In genomic region chr17:81833160-81833920, GRCh38 we compare ENCODE assay signal across 8 cellular contexts. TPM values are rescaled to one million over a fixed set of nuclear protein-coding genes. Genes with fewer than 3 reads are reported as not detected.
DNase-seq lines count a peak whose midpoint lies in the region; ATAC-seq and TF ChIP-seq lines count a peak whose summit lies in the region.

Gene MCRIP1, minus strand, starts transcription at chr17:81833291. Its CDS starts 8,785 bp downstream, at chr17:81824506.

- H3K27ac ChIP-seq in SU-DHL-6 (ENCODE audit: low read depth, low read length), result peak within 1 kb of the TSS; percentile 65
- H3K27ac ChIP-seq in ovary, result peak within 1 kb of the TSS; percentile 16 to 55
- peak within 1 kb of the TSS; percentile 96 for H3K27ac ChIP-seq in thymus (ENCODE audit: low read depth)

- H3K27me3 Mint-ChIP-seq in activated naive CD8-positive, alpha-beta T cell treated with anti-CD3 and anti-CD28 coated beads, Interleukin-2, amount 10 ng/mL, durations not matched to agents 7 days and 5 days, result no peaks in the 10 kb centered on the region

- peak within 1 kb of the TSS; percentile 98 for H3K4me3 Mint-ChIP-seq in activated naive CD8-positive, alpha-beta T cell treated with anti-CD3 and anti-CD28 coated beads, Interleukin-2, amount 10 ng/mL, durations not matched to agents 7 days and 5 days

- peak; percentile 93 for TF ChIP-seq POLR2A in ovary (IDR thresholded peaks at IDR 0.05)

- TF ChIP-seq EP300 in ovary (IDR thresholded peaks at IDR 0.05), result peak; percentile 17

- H3F3A ChIP-seq in SU-DHL-6 (ENCODE audit: insufficient read depth), result no peaks in the 10 kb centered on the region

- peaks cover 16% of the 10 kb centered on the region for H3K4me1 ChIP-seq in ovary (ENCODE audit: insufficient read depth)
- peaks cover 14% of the 10 kb centered on the region for H3K4me1 ChIP-seq in thymus (ENCODE audit: control insufficient read depth, insufficient read depth, low read length)

- ATAC-seq in HG02623 (IDR thresholded peaks at IDR 0.05; ENCODE audit: unreplicated experiment) (peak; percentile 76), Right ventricle myocardium inferior (peak; percentile 92)
- ATAC-seq in activated naive CD8-positive, alpha-beta T cell treated with anti-CD3 and anti-CD28 coated beads, Interleukin-2, amount 10 ng/mL, durations not matched to agents 7 days and 5 days (ENCODE audit: low read depth), result peak; percentile 76

- intact Hi-C loops in Right ventricle myocardium inferior (cut with DNase I) (loop anchor here (1.0 kb wide), 1 partner anchor 27 kb away; the partner anchor contains the start of gene P4HB), ovary (cut with DNase I) (no loop called here)

- WGBS in ovary, 3 donors, result 1 to 2% (median 1%) methylated on average over 38 to 71 of the region's 76 CpGs
- WGBS in thymus, result 4% methylated on average over 76 of the region's 76 CpGs

- no peaks in the 10 kb centered on the region for H3K9me3 Mint-ChIP-seq in activated naive CD8-positive, alpha-beta T cell treated with anti-CD3 and anti-CD28 coated beads, Interleukin-2, amount 10 ng/mL, durations not matched to agents 7 days and 5 days

- DNase-seq in GM06990 (ENCODE audit: extremely low read depth, insufficient read length), result peak; percentile 95
- peak; percentile 92 to 97 (median 94) for DNase-seq in NCI-H1417 (lab: John Stamatoyannopoulos, UW)
- DNase-seq in activated naive CD8-positive, alpha-beta T cell treated with anti-CD3 and anti-CD28 coated beads, Interleukin-2, amount 10 ng/mL, durations not matched to agents 7 days and 5 days, result peak; percentile 98
- DNase-seq in Right ventricle myocardium inferior (ENCODE audit: missing footprints), result peak; percentile 99
- DNase-seq in ovary, result peak; percentile 94 to 97 (median 96)

- H3K4me1 Mint-ChIP-seq in activated naive CD8-positive, alpha-beta T cell treated with anti-CD3 and anti-CD28 coated beads, Interleukin-2, amount 10 ng/mL, durations not matched to agents 7 days and 5 days, result peaks cover 20% of the 10 kb centered on the region

- no peaks in the 10 kb centered on the region for H3K27me3 ChIP-seq in GM06990 (replicated peaks; ENCODE audit: control insufficient read depth, insufficient read depth, low read length)
- no peaks in the 10 kb centered on the region for H3K27me3 ChIP-seq in SU-DHL-6 (ENCODE audit: low read length)
- no peaks in the 10 kb centered on the region for H3K27me3 ChIP-seq in ovary
- H3K27me3 ChIP-seq in thymus (ENCODE audit: control insufficient read depth, insufficient read depth), result no peaks in the 10 kb centered on the region

- no peaks in the 10 kb centered on the region for H3K79me2 ChIP-seq in SU-DHL-6 (ENCODE audit: insufficient read depth, low read length)

- no peaks in the 10 kb centered on the region for H4K20me1 ChIP-seq in SU-DHL-6 (ENCODE audit: low read depth, low read length)

- H3K27ac Mint-ChIP-seq in activated naive CD8-positive, alpha-beta T cell treated with anti-CD3 and anti-CD28 coated beads, Interleukin-2, amount 10 ng/mL, durations not matched to agents 7 days and 5 days, result peak within 1 kb of the TSS; percentile 97

- peak within 1 kb of the TSS; percentile 90 for H3K4me2 ChIP-seq in SU-DHL-6 (ENCODE audit: low read depth, low read length, poor library complexity, severe bottlenecking)

- peak within 1 kb of the TSS; percentile 20 for H2AFZ ChIP-seq in SU-DHL-6 (ENCODE audit: low read depth, low read length, severe bottlenecking)

- H3K9ac ChIP-seq in SU-DHL-6 (ENCODE audit: low read length), result peak within 1 kb of the TSS; percentile 84

- no peaks in the 10 kb centered on the region for H3K9me3 ChIP-seq in SU-DHL-6 (ENCODE audit: insufficient read depth, low read length)
- H3K9me3 ChIP-seq in ovary, result no peaks in the 10 kb centered on the region
- H3K9me3 ChIP-seq in thymus (ENCODE audit: control insufficient read depth), result no peaks in the 10 kb centered on the region

- H3K36me3 Mint-ChIP-seq in activated naive CD8-positive, alpha-beta T cell treated with anti-CD3 and anti-CD28 coated beads, Interleukin-2, amount 10 ng/mL, durations not matched to agents 7 days and 5 days, result peaks cover 2% of the 10 kb centered on the region

- H3K4me3 ChIP-seq in GM06990 (replicated peaks; ENCODE audit: low read depth, low read length) (peak within 1 kb of the TSS; percentile 79), SU-DHL-6 (ENCODE audit: insufficient read depth, low read length, poor library complexity, severe bottlenecking) (peak within 1 kb of the TSS; percentile 82), ovary (peak within 1 kb of the TSS; percentile 67), thymus (ENCODE audit: low read length) (peak within 1 kb of the TSS; percentile 88)

- no peaks in the 10 kb centered on the region; the same call in 1 of the 2 replicates for H3K36me3 ChIP-seq in GM06990 (ENCODE audit: control insufficient read depth, insufficient read depth, low read length)
- H3K36me3 ChIP-seq in SU-DHL-6 (ENCODE audit: low read length), result no peaks in the 10 kb centered on the region
- no peaks in the 10 kb centered on the region for H3K36me3 ChIP-seq in ovary
- H3K36me3 ChIP-seq in thymus (ENCODE audit: control insufficient read depth, insufficient read depth), result no peaks in the 10 kb centered on the region

- TF ChIP-seq CTCF in GM06990 (IDR thresholded peaks at IDR 0.05; ENCODE audit: insufficient read depth, low read length, poor library complexity, severe bottlenecking) (no peak), SU-DHL-6 (IDR thresholded peaks at IDR 0.05; ENCODE audit: insufficient read depth, low read length, poor library complexity, severe bottlenecking) (no peak), ovary (IDR thresholded peaks at IDR 0.05) (peak in 1 of 3 donors; percentile 22)

- POLR2A ChIA-PET in activated naive CD8-positive, alpha-beta T cell treated with anti-CD3 and anti-CD28 coated beads, Interleukin-2, amount 10 ng/mL, durations not matched to agents 7 days and 5 days (lab: Charles Lee), result interaction anchor here (0.7 to 2.2 kb wide), 18 partner anchors 8 to 150 kb away, joined by 3 to 7 read pairs (median 4); partner anchors contain the start of genes ARHGDIA, ARL16, HGS and MRPL12

- no peaks in the 10 kb centered on the region for H3K9me2 ChIP-seq in SU-DHL-6 (replicated peaks; ENCODE audit: insufficient read depth, low read length)

RNA-seq across cellular contexts. Expression of gene MCRIP1, which starts in this region (rescaled TPM):
- total RNA-seq in activated naive CD8-positive, alpha-beta T cell treated with anti-CD3 and anti-CD28 coated beads, Interleukin-2, amount 10 ng/mL, durations not matched to agents 7 days and 5 days, result 10 to 100 TPM; 56.5 to 58.3 TPM
- total RNA-seq in Right ventricle myocardium inferior (109 TPM), ovary (100 to 1,000 TPM in 3 of 7 donors, 10 to 100 TPM in 4; 81.1 to 135 (median 97.0) TPM)
- polyA plus RNA-seq in ovary (100 to 1,000 TPM in 1 of 2 donors, under 1 TPM in 1; 0.30 to 129 TPM), thymus (120 TPM)

Comparison
In these comparisons a context has a peak if more than half of its experiments do, and no peak if none do; other contexts are left out.
1. Peak in every context shown above with its lines: DNase-seq, ATAC-seq, H3K4me3 ChIP-seq and H3K27ac ChIP-seq.
2. H3K27ac ChIP-seq: peak in every context shown above with its lines; median percentile 96 in thymus; 65 in SU-DHL-6; 36 in ovary.